In genomic region chrX:115972717-115973116, GRCh38 we compare ENCODE assay signal across 12 cellular contexts.
"Had no signal": no experiment of that assay in that cellular context is flagged by ENCODE, and none has a peak within 500 bp of the region (broad histone marks: within the 10 kb centered on the region; RNA-seq: fewer than 3 reads in every experiment).

No MANE protein-coding gene starts in this region.

- H3K36me3 ChIP-seq: adrenal gland, left lung, pancreas had no signal

- H3K9me3 ChIP-seq: adrenal gland, left lung, pancreas had no signal

- DNase-seq: activated CD4-positive, alpha-beta T cell treated with anti-CD3 and anti-CD28 coated beads, Interleukin-2, amount 10 ng/mL, durations not matched to agents 7 days and 5 days; activated CD4-positive, CD25-positive, alpha-beta regulatory T cell; activated CD8-positive, alpha-beta memory T cell treated with anti-CD3 and anti-CD28 coated beads for 24 hours; activated naive CD4-positive, alpha-beta T cell treated with anti-CD3 and anti-CD28 coated beads, Interleukin-2, amount 10 ng/mL, durations not matched to agents 7 days and 5 days; adrenal gland; central memory CD4-positive, alpha-beta T cell; effector memory CD8-positive, alpha-beta T cell; erythroblast; left lung; pancreas; small intestine had no signal

- H3K27ac ChIP-seq: adrenal gland, left lung, pancreas had no signal

- ATAC-seq: activated T-helper 17 cell treated with anti-CD3 and anti-CD28 coated beads, Interleukin-2, amount 50 U/mL, for 72 hours; effector memory CD8-positive, alpha-beta T cell; left lung; pancreas had no signal

- H3K4me3 ChIP-seq: adrenal gland, left lung, pancreas had no signal

- H3K4me1 ChIP-seq: adrenal gland, left lung, pancreas had no signal
